19 cellular contexts compared by ENCODE assay signal in the genomic region with DNA sequence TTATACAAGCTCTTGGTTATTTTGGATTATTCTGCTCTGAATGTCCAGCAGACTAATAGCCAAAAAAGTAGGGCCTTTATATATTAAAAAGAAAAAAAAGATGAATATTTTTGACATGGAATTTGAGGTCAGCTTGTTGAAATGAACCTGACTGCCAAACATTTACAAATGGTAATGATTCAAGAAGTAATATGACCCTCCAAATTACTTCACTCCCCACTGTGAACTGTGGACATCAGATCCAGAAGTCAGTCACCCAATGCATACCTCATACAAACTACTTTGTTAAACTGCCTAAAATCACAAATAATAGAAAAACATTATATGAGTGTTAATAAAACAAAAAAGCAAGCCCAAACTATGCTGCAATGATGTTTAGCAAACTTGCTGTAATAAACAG.
DNase-seq lines count a peak whose midpoint lies in the region.
"Had no signal": no experiment of that assay in that cellular context is flagged by ENCODE, and none has a peak within 500 bp of the region (broad histone marks: within the 10 kb centered on the region; RNA-seq: fewer than 3 reads in every experiment).

No MANE protein-coding gene starts in this region.

- peaks cover 61% of the 10 kb centered on the region for H3K4me1 ChIP-seq in adipocyte (ENCODE audit: control insufficient read depth, insufficient read depth, low read length)
- H3K4me1 ChIP-seq in subcutaneous abdominal adipose tissue (ENCODE audit: control insufficient read depth in 5 of 5, insufficient read depth in 5 of 5, low read length in 5 of 5): peaks cover 0 to 10% (median 0%) of the 10 kb centered on the region in 5 donors

- H3K4me3 ChIP-seq in adipocyte (ENCODE audit: low read length) (no peak overlapping the region), subcutaneous abdominal adipose tissue (ENCODE audit: low read depth in 1 of 5, low read length in 5 of 5) (no peak overlapping the region)
- H3K4me3 ChIP-seq: tibial nerve had no signal

- peaks cover 18% of the 10 kb centered on the region for H3K36me3 ChIP-seq in adipocyte (ENCODE audit: control insufficient read depth, insufficient read depth, low read length, severe bottlenecking)
- H3K36me3 ChIP-seq in subcutaneous abdominal adipose tissue (ENCODE audit: control insufficient read depth in 5 of 5, insufficient read depth in 5 of 5, low read length in 5 of 5): peaks cover 14 to 31% (median 28%) of the 10 kb centered on the region in 5 donors

- H3K27me3 ChIP-seq in adipocyte (replicated peaks; ENCODE audit: control insufficient read depth, insufficient read depth, low read length) (no peaks in the 10 kb centered on the region), subcutaneous abdominal adipose tissue (ENCODE audit: control insufficient read depth in 5 of 5, insufficient read depth in 4 of 5, low read length in 5 of 5) (no peaks in the 10 kb centered on the region)
- H3K27me3 ChIP-seq: tibial nerve had no signal

- H3K27ac ChIP-seq in subcutaneous abdominal adipose tissue (ENCODE audit: low read depth, low read length): peak overlapping the region; percentile 44
- H3K27ac ChIP-seq: 22Rv1, tibial nerve had no signal

- no peaks in the 10 kb centered on the region for H3K9me3 ChIP-seq in adipocyte (ENCODE audit: control insufficient read depth, low read length)
- H3K9me3 ChIP-seq in subcutaneous abdominal adipose tissue (ENCODE audit: control insufficient read depth in 5 of 5, low read length in 5 of 5): no peaks in the 10 kb centered on the region
- H3K9me3 ChIP-seq: tibial nerve had no signal

- peak; percentile 17 for DNase-seq in NCI-H146 (lab: John Stamatoyannopoulos, UW)
- DNase-seq in NCI-H146 treated with DMSO at 0.1 percent for 48 hours (lab: John Stamatoyannopoulos, UW; ENCODE audit: unreplicated experiment): no peak
- DNase-seq in adipocyte (ENCODE audit: low read depth): peak; percentile 77
- DNase-seq in fibroblast of the conjunctiva (ENCODE audit: low read depth): peak; percentile 59
- DNase-seq in DMS153 treated with DMSO at 0.1 percent for 48 hours (lab: John Stamatoyannopoulos, UW; ENCODE audit: unreplicated experiment): no peak
- no peak for DNase-seq in putamen (ENCODE audit: low spot score)
- no peak for DNase-seq in DMS79 treated with DMSO at 0.1 percent for 48 hours (lab: John Stamatoyannopoulos, UW)
- DNase-seq: activated gamma-delta T cell, anterior cingulate cortex, DMS79, GOT3, left cardiac atrium, NCI-H2029, NCI-H510A treated with DMSO at 0.1 percent for 48 hours, small intestine, T1000 had no signal

- H3K9ac ChIP-seq in adipocyte (ENCODE audit: low read length): no peak overlapping the region
- no peak overlapping the region for H3K9ac ChIP-seq in subcutaneous abdominal adipose tissue (ENCODE audit: low read length in 5 of 5)

Comparison
In these comparisons a context has a peak if more than half of its experiments do, and no peak if none do; other contexts are left out.
1. DNase-seq: peak in NCI-H146 (single experiment), adipocyte (single experiment) and fibroblast of the conjunctiva (single experiment); none in NCI-H146 treated with DMSO at 0.1 percent for 48 hours (single experiment), DMS153 treated with DMSO at 0.1 percent for 48 hours (single experiment), putamen (single experiment) and DMS79 treated with DMSO at 0.1 percent for 48 hours (single experiment).